1 cellular context compared by ENCODE assay signal in genomic region chr19:15673176-15673654, GRCh38.
TF ChIP-seq lines count a peak whose summit lies in the region.

No MANE protein-coding gene starts in this region.

TF ChIP-seq in HepG2, 621 proteins besides CTCF, POLR2A, EP300 and RAD21 (continued from another document and continues in another):
- TF ChIP-seq, protein P1, sequence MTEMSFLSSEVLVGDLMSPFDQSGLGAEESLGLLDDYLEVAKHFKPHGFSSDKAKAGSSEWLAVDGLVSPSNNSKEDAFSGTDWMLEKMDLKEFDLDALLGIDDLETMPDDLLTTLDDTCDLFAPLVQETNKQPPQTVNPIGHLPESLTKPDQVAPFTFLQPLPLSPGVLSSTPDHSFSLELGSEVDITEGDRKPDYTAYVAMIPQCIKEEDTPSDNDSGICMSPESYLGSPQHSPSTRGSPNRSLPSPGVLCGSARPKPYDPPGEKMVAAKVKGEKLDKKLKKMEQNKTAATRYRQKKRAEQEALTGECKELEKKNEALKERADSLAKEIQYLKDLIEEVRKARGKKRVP (CRISPR knock-in tag; IDR thresholded peaks at IDR 0.05), result no peak
- TF ChIP-seq ZNF407 (CRISPR knock-in tag; IDR thresholded peaks at IDR 0.05; ENCODE audit: not compliant biosample characterization) (no peak), HIVEP1 (CRISPR knock-in tag; IDR thresholded peaks at IDR 0.05) (no peak), NAIF1 (CRISPR knock-in tag; IDR thresholded peaks at IDR 0.05; ENCODE audit: borderline replicate concordance) (no peak), MLX (CRISPR knock-in tag; IDR thresholded peaks at IDR 0.05) (0 out of 2 replicates have a peak, but pooled peaks have one; percentile 8), SATB2 (CRISPR knock-in tag; IDR thresholded peaks at IDR 0.05) (no peak), ZNF276 (CRISPR knock-in tag; IDR thresholded peaks at IDR 0.05; ENCODE audit: low read depth) (no peak), SETDB1 (CRISPR knock-in tag; IDR thresholded peaks at IDR 0.05; ENCODE audit: borderline replicate concordance) (no peak), KDM5A (IDR thresholded peaks at IDR 0.05; ENCODE audit: borderline replicate concordance, low read length) (no peak), CC2D1A (CRISPR knock-in tag; IDR thresholded peaks at IDR 0.05) (no peak), SNAPC5 (CRISPR knock-in tag; IDR thresholded peaks at IDR 0.05; ENCODE audit: borderline replicate concordance) (no peak), FOXO1 (CRISPR knock-in tag; IDR thresholded peaks at IDR 0.05) (peak; percentile 50; the same call in 1 of the 2 replicates), STAT5B (CRISPR knock-in tag; IDR thresholded peaks at IDR 0.05) (no peak), ZNF605 (CRISPR knock-in tag; IDR thresholded peaks at IDR 0.05) (no peak), HOXA9 (CRISPR knock-in tag; IDR thresholded peaks at IDR 0.05; ENCODE audit: borderline replicate concordance) (no peak), TEAD2 (CRISPR knock-in tag; IDR thresholded peaks at IDR 0.05) (no peak), ZFP37 (CRISPR knock-in tag; IDR thresholded peaks at IDR 0.05; ENCODE audit: borderline replicate concordance) (no peak), JUNB (CRISPR knock-in tag; IDR thresholded peaks at IDR 0.05; ENCODE audit: borderline replicate concordance) (no peak), ZMYM3 (CRISPR knock-in tag; IDR thresholded peaks at IDR 0.05) (peak; percentile 53; the same call in 1 of the 2 replicates), DR1 (CRISPR knock-in tag; IDR thresholded peaks at IDR 0.05) (no peak; the same call in 1 of the 2 replicates), NFE2L2 (IDR thresholded peaks at IDR 0.05; ENCODE audit: low read length) (no peak), HMG20A (CRISPR knock-in tag; IDR thresholded peaks at IDR 0.05; ENCODE audit: borderline replicate concordance) (peak; percentile 30; the same call in 1 of the 2 replicates), XBP1 (CRISPR knock-in tag; IDR thresholded peaks at IDR 0.05) (no peak), KLF11 (CRISPR knock-in tag; IDR thresholded peaks at IDR 0.05) (no peak), ZFP90 (CRISPR knock-in tag; IDR thresholded peaks at IDR 0.05; ENCODE audit: borderline replicate concordance) (no peak), REL (CRISPR knock-in tag; conservative IDR thresholded peaks at IDR 0.05) (no peak)
- TF ChIP-seq, protein P2, sequence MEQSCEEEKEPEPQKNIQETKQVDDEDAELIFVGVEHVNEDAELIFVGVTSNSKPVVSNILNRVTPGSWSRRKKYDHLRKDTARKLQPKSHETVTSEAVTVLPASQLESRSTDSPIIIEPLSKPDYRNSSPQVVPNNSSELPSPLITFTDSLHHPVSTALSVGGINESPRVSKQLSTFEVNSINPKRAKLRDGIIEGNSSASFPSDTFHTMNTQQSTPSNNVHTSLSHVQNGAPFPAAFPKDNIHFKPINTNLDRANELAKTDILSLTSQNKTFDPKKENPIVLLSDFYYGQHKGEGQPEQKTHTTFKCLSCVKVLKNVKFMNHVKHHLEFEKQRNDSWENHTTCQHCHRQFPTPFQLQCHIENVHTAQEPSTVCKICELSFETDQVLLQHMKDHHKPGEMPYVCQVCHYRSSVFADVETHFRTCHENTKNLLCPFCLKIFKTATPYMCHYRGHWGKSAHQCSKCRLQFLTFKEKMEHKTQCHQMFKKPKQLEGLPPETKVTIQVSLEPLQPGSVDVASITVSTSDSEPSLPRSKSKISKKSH (CRISPR knock-in tag; IDR thresholded peaks at IDR 0.05; ENCODE audit: borderline replicate concordance), result 0 out of 2 replicates have a peak, but pooled peaks have one; percentile 2
- TF ChIP-seq, protein P3, sequence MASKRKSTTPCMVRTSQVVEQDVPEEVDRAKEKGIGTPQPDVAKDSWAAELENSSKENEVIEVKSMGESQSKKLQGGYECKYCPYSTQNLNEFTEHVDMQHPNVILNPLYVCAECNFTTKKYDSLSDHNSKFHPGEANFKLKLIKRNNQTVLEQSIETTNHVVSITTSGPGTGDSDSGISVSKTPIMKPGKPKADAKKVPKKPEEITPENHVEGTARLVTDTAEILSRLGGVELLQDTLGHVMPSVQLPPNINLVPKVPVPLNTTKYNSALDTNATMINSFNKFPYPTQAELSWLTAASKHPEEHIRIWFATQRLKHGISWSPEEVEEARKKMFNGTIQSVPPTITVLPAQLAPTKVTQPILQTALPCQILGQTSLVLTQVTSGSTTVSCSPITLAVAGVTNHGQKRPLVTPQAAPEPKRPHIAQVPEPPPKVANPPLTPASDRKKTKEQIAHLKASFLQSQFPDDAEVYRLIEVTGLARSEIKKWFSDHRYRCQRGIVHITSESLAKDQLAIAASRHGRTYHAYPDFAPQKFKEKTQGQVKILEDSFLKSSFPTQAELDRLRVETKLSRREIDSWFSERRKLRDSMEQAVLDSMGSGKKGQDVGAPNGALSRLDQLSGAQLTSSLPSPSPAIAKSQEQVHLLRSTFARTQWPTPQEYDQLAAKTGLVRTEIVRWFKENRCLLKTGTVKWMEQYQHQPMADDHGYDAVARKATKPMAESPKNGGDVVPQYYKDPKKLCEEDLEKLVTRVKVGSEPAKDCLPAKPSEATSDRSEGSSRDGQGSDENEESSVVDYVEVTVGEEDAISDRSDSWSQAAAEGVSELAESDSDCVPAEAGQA (IDR thresholded peaks at IDR 0.05; ENCODE audit: low read depth), result no peak
- TF ChIP-seq, protein P3 (CRISPR knock-in tag; IDR thresholded peaks at IDR 0.05; ENCODE audit: borderline replicate concordance), result no peak
- TF ChIP-seq, protein P4, sequence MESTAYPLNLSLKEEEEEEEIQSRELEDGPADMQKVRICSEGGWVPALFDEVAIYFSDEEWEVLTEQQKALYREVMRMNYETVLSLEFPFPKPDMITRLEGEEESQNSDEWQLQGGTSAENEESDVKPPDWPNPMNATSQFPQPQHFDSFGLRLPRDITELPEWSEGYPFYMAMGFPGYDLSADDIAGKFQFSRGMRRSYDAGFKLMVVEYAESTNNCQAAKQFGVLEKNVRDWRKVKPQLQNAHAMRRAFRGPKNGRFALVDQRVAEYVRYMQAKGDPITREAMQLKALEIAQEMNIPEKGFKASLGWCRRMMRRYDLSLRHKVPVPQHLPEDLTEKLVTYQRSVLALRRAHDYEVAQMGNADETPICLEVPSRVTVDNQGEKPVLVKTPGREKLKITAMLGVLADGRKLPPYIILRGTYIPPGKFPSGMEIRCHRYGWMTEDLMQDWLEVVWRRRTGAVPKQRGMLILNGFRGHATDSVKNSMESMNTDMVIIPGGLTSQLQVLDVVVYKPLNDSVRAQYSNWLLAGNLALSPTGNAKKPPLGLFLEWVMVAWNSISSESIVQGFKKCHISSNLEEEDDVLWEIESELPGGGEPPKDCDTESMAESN (CRISPR knock-in tag; conservative IDR thresholded peaks at IDR 0.05), result peak; percentile 77; the same call in 1 of the 2 replicates
- TF ChIP-seq, protein P5, sequence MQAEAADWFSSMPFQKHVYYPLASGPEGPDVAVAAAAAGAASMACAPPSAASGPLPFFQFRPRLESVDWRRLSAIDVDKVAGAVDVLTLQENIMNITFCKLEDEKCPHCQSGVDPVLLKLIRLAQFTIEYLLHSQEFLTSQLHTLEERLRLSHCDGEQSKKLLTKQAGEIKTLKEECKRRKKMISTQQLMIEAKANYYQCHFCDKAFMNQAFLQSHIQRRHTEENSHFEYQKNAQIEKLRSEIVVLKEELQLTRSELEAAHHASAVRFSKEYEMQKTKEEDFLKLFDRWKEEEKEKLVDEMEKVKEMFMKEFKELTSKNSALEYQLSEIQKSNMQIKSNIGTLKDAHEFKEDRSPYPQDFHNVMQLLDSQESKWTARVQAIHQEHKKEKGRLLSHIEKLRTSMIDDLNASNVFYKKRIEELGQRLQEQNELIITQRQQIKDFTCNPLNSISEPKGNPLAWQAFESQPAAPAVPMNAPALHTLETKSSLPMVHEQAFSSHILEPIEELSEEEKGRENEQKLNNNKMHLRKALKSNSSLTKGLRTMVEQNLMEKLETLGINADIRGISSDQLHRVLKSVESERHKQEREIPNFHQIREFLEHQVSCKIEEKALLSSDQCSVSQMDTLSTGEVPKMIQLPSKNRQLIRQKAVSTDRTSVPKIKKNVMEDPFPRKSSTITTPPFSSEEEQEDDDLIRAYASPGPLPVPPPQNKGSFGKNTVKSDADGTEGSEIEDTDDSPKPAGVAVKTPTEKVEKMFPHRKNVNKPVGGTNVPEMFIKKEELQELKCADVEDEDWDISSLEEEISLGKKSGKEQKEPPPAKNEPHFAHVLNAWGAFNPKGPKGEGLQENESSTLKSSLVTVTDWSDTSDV (CRISPR knock-in tag; IDR thresholded peaks at IDR 0.05), result no peak
